ENCODE assay signal across 1 cellular context in the genomic region with DNA sequence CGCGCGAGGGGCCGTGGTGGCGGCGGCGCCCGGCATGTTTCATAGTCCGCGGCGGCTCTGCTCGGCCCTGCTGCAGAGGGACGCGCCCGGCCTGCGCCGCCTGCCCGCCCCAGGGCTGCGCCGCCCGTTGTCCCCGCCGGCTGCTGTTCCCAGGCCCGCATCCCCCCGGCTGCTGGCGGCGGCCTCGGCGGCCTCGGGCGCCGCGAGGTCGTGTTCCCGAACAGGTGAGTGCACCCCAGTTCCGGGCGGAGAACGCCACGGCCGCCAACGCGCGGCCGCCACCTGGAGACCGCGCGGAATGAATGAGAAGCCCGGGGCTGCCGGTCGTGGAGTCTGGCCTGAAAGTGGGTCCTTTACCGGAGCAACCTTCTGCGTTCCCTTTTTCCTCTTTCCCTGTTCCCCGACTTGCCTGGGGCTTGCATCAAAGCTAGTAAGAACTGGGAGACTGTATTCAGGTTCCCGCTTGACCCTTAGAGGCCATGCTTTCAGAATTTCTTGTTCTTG.
TF ChIP-seq lines count a peak whose summit lies in the region.

No MANE protein-coding gene starts in this region.

TF ChIP-seq in HepG2, 621 proteins besides CTCF, POLR2A, EP300 and RAD21 (continued from another document and continues in another):
- TF ChIP-seq, protein P1, sequence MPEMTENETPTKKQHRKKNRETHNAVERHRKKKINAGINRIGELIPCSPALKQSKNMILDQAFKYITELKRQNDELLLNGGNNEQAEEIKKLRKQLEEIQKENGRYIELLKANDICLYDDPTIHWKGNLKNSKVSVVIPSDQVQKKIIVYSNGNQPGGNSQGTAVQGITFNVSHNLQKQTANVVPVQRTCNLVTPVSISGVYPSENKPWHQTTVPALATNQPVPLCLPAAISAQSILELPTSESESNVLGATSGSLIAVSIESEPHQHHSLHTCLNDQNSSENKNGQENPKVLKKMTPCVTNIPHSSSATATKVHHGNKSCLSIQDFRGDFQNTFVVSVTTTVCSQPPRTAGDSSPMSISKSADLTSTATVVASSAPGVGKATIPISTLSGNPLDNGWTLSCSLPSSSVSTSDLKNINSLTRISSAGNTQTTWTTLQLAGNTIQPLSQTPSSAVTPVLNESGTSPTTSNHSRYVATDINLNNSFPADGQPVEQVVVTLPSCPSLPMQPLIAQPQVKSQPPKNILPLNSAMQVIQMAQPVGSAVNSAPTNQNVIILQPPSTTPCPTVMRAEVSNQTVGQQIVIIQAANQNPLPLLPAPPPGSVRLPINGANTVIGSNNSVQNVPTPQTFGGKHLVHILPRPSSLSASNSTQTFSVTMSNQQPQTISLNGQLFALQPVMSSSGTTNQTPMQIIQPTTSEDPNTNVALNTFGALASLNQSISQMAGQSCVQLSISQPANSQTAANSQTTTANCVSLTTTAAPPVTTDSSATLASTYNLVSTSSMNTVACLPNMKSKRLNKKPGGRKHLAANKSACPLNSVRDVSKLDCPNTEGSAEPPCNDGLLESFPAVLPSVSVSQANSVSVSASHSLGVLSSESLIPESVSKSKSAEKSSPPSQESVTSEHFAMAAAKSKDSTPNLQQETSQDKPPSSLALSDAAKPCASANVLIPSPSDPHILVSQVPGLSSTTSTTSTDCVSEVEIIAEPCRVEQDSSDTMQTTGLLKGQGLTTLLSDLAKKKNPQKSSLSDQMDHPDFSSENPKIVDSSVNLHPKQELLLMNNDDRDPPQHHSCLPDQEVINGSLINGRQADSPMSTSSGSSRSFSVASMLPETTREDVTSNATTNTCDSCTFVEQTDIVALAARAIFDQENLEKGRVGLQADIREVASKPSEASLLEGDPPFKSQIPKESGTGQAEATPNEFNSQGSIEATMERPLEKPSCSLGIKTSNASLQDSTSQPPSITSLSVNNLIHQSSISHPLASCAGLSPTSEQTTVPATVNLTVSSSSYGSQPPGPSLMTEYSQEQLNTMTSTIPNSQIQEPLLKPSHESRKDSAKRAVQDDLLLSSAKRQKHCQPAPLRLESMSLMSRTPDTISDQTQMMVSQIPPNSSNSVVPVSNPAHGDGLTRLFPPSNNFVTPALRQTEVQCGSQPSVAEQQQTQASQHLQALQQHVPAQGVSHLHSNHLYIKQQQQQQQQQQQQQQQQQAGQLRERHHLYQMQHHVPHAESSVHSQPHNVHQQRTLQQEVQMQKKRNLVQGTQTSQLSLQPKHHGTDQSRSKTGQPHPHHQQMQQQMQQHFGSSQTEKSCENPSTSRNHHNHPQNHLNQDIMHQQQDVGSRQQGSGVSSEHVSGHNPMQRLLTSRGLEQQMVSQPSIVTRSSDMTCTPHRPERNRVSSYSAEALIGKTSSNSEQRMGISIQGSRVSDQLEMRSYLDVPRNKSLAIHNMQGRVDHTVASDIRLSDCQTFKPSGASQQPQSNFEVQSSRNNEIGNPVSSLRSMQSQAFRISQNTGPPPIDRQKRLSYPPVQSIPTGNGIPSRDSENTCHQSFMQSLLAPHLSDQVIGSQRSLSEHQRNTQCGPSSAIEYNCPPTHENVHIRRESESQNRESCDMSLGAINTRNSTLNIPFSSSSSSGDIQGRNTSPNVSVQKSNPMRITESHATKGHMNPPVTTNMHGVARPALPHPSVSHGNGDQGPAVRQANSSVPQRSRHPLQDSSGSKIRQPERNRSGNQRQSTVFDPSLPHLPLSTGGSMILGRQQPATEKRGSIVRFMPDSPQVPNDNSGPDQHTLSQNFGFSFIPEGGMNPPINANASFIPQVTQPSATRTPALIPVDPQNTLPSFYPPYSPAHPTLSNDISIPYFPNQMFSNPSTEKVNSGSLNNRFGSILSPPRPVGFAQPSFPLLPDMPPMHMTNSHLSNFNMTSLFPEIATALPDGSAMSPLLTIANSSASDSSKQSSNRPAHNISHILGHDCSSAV (CRISPR knock-in tag; IDR thresholded peaks at IDR 0.05; ENCODE audit: borderline replicate concordance), result no peak
- TF ChIP-seq, protein P2, sequence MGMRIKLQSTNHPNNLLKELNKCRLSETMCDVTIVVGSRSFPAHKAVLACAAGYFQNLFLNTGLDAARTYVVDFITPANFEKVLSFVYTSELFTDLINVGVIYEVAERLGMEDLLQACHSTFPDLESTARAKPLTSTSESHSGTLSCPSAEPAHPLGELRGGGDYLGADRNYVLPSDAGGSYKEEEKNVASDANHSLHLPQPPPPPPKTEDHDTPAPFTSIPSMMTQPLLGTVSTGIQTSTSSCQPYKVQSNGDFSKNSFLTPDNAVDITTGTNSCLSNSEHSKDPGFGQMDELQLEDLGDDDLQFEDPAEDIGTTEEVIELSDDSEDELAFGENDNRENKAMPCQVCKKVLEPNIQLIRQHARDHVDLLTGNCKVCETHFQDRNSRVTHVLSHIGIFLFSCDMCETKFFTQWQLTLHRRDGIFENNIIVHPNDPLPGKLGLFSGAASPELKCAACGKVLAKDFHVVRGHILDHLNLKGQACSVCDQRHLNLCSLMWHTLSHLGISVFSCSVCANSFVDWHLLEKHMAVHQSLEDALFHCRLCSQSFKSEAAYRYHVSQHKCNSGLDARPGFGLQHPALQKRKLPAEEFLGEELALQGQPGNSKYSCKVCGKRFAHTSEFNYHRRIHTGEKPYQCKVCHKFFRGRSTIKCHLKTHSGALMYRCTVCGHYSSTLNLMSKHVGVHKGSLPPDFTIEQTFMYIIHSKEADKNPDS (CRISPR knock-in tag; IDR thresholded peaks at IDR 0.05), result no peak
- TF ChIP-seq, protein P3, sequence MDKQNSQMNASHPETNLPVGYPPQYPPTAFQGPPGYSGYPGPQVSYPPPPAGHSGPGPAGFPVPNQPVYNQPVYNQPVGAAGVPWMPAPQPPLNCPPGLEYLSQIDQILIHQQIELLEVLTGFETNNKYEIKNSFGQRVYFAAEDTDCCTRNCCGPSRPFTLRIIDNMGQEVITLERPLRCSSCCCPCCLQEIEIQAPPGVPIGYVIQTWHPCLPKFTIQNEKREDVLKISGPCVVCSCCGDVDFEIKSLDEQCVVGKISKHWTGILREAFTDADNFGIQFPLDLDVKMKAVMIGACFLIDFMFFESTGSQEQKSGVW (CRISPR knock-in tag; IDR thresholded peaks at IDR 0.05; ENCODE audit: borderline replicate concordance), result no peak
- TF ChIP-seq SNRNP70 (IDR thresholded peaks at IDR 0.05; ENCODE audit: low read depth, low read length) (no peak), MED1 (CRISPR knock-in tag; IDR thresholded peaks at IDR 0.05) (no peak), NR1H2 (CRISPR knock-in tag; IDR thresholded peaks at IDR 0.05; ENCODE audit: borderline replicate concordance, low read depth) (no peak), PAF1 (CRISPR knock-in tag; IDR thresholded peaks at IDR 0.05) (no peak), XRCC5 (optimal IDR thresholded peaks at IDR 0.05; ENCODE audit: low read length) (no peak), ZNF382 (CRISPR knock-in tag; IDR thresholded peaks at IDR 0.05; ENCODE audit: borderline replicate concordance) (no peak), ZNF672 (CRISPR knock-in tag; IDR thresholded peaks at IDR 0.05) (no peak), MYC (CRISPR knock-in tag; IDR thresholded peaks at IDR 0.05; ENCODE audit: borderline replicate concordance) (no peak), ZNF550 (CRISPR knock-in tag; IDR thresholded peaks at IDR 0.05; ENCODE audit: borderline replicate concordance) (no peak), REL (CRISPR knock-in tag; conservative IDR thresholded peaks at IDR 0.05) (peak; percentile 15; the same call in 1 of the 2 replicates), YY1 (IDR thresholded peaks at IDR 0.05; ENCODE audit: insufficient read depth, insufficient replicate concordance, low read depth, low read length) (no peak), NCOR1 (IDR thresholded peaks at IDR 0.05; ENCODE audit: borderline replicate concordance, low read length) (no peak), ZNF543 (CRISPR knock-in tag; IDR thresholded peaks at IDR 0.05) (no peak), TBP (CRISPR knock-in tag; IDR thresholded peaks at IDR 0.05) (no peak), ETV6 (CRISPR knock-in tag; conservative IDR thresholded peaks at IDR 0.05) (no peak), ZNF841 (CRISPR knock-in tag; IDR thresholded peaks at IDR 0.05; ENCODE audit: borderline replicate concordance) (no peak), ZSCAN21 (CRISPR knock-in tag; IDR thresholded peaks at IDR 0.05; ENCODE audit: borderline replicate concordance) (no peak; the same call in 1 of the 2 replicates), KDM3A (CRISPR knock-in tag; IDR thresholded peaks at IDR 0.05; ENCODE audit: low read depth) (no peak), SRSF1 (optimal IDR thresholded peaks at IDR 0.05; ENCODE audit: low read depth, low read length) (no peak)
- TF ChIP-seq, protein P4, sequence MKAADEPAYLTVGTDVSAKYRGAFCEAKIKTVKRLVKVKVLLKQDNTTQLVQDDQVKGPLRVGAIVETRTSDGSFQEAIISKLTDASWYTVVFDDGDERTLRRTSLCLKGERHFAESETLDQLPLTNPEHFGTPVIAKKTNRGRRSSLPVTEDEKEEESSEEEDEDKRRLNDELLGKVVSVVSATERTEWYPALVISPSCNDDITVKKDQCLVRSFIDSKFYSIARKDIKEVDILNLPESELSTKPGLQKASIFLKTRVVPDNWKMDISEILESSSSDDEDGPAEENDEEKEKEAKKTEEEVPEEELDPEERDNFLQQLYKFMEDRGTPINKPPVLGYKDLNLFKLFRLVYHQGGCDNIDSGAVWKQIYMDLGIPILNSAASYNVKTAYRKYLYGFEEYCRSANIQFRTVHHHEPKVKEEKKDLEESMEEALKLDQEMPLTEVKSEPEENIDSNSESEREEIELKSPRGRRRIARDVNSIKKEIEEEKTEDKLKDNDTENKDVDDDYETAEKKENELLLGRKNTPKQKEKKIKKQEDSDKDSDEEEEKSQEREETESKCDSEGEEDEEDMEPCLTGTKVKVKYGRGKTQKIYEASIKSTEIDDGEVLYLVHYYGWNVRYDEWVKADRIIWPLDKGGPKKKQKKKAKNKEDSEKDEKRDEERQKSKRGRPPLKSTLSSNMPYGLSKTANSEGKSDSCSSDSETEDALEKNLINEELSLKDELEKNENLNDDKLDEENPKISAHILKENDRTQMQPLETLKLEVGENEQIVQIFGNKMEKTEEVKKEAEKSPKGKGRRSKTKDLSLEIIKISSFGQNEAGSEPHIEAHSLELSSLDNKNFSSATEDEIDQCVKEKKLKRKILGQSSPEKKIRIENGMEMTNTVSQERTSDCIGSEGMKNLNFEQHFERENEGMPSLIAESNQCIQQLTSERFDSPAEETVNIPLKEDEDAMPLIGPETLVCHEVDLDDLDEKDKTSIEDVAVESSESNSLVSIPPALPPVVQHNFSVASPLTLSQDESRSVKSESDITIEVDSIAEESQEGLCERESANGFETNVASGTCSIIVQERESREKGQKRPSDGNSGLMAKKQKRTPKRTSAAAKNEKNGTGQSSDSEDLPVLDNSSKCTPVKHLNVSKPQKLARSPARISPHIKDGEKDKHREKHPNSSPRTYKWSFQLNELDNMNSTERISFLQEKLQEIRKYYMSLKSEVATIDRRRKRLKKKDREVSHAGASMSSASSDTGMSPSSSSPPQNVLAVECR (CRISPR knock-in tag; IDR thresholded peaks at IDR 0.05; ENCODE audit: borderline replicate concordance), result peak; percentile 7; the same call in 1 of the 2 replicates
- TF ChIP-seq, protein P5, sequence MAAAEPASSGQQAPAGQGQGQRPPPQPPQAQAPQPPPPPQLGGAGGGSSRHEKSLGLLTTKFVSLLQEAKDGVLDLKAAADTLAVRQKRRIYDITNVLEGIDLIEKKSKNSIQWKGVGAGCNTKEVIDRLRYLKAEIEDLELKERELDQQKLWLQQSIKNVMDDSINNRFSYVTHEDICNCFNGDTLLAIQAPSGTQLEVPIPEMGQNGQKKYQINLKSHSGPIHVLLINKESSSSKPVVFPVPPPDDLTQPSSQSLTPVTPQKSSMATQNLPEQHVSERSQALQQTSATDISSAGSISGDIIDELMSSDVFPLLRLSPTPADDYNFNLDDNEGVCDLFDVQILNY (CRISPR knock-in tag; conservative IDR thresholded peaks at IDR 0.05), result no peak
- TF ChIP-seq, protein P6, sequence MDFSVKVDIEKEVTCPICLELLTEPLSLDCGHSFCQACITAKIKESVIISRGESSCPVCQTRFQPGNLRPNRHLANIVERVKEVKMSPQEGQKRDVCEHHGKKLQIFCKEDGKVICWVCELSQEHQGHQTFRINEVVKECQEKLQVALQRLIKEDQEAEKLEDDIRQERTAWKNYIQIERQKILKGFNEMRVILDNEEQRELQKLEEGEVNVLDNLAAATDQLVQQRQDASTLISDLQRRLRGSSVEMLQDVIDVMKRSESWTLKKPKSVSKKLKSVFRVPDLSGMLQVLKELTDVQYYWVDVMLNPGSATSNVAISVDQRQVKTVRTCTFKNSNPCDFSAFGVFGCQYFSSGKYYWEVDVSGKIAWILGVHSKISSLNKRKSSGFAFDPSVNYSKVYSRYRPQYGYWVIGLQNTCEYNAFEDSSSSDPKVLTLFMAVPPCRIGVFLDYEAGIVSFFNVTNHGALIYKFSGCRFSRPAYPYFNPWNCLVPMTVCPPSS (IDR thresholded peaks at IDR 0.05), result no peak
- TF ChIP-seq, protein P7, sequence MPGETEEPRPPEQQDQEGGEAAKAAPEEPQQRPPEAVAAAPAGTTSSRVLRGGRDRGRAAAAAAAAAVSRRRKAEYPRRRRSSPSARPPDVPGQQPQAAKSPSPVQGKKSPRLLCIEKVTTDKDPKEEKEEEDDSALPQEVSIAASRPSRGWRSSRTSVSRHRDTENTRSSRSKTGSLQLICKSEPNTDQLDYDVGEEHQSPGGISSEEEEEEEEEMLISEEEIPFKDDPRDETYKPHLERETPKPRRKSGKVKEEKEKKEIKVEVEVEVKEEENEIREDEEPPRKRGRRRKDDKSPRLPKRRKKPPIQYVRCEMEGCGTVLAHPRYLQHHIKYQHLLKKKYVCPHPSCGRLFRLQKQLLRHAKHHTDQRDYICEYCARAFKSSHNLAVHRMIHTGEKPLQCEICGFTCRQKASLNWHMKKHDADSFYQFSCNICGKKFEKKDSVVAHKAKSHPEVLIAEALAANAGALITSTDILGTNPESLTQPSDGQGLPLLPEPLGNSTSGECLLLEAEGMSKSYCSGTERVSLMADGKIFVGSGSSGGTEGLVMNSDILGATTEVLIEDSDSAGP (CRISPR knock-in tag; IDR thresholded peaks at IDR 0.05; ENCODE audit: borderline replicate concordance), result 0 out of 2 replicates have a peak, but pooled peaks have one; percentile 3
- TF ChIP-seq, protein P8, sequence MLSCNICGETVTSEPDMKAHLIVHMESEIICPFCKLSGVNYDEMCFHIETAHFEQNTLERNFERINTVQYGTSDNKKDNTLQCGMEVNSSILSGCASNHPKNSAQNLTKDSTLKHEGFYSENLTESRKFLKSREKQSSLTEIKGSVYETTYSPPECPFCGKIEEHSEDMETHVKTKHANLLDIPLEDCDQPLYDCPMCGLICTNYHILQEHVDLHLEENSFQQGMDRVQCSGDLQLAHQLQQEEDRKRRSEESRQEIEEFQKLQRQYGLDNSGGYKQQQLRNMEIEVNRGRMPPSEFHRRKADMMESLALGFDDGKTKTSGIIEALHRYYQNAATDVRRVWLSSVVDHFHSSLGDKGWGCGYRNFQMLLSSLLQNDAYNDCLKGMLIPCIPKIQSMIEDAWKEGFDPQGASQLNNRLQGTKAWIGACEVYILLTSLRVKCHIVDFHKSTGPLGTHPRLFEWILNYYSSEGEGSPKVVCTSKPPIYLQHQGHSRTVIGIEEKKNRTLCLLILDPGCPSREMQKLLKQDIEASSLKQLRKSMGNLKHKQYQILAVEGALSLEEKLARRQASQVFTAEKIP (CRISPR knock-in tag; IDR thresholded peaks at IDR 0.05; ENCODE audit: borderline replicate concordance), result no peak
